In the genomic region with DNA sequence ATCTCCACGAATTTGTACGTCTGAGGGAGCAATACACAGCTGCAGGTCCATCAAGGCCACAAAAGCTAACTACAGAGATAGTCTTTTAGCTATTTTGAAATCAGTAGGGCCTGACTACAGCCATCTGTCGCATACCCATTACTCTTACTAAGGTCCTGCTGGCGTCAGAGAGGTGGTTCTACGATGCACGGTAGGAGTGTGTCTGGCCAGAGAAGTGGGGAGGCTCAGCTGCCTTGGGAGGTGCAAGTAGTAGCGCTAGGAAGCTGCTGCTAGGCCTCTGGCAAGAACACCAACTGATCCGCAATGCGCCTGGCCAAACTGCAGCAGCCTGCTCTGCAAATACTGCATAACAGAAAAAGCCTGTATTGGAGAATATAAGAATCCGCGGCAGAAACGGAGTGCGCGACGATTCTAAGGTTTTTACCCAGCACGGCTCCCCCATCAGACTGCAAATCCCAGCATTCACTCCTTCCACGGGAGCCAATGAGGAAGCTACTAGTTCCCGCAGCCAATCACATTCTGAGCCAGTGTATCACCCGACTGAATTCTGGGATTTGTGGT, we compare ENCODE assay signal across 8 cellular contexts. TPM values are rescaled to one million over a fixed set of nuclear protein-coding genes. Genes with fewer than 3 reads are reported as not detected.
DNase-seq lines count a peak whose midpoint lies in the region; TF ChIP-seq lines count a peak whose summit lies in the region.

No MANE protein-coding gene starts in this region.

- no peaks in the 10 kb centered on the region for H3K9me2 ChIP-seq in GM23248 (ENCODE audit: insufficient read depth)

- H3K4me3 ChIP-seq in GM23248 (peak overlapping the region; percentile 87), osteoblast (ENCODE audit: insufficient read depth, low read length) (peak overlapping the region; percentile 94), thymus (ENCODE audit: low read length) (peak overlapping the region; percentile 85)

- TF ChIP-seq CTCF in glutamatergic neuron (IDR thresholded peaks at IDR 0.05; ENCODE audit: partially characterized antibody, unreplicated experiment) (no peak), osteoblast (IDR thresholded peaks at IDR 0.05; ENCODE audit: extremely low read depth, low read depth, low read length) (no peak)

- H3K4me3 Mint-ChIP-seq in activated naive CD4-positive, alpha-beta T cell treated with anti-CD3 and anti-CD28 coated beads, Interleukin-2, amount 50 U/mL, for 24 hours: peak overlapping the region; percentile 98
- H3K4me3 Mint-ChIP-seq in glutamatergic neuron (ENCODE audit: unreplicated experiment): peak overlapping the region; percentile 96

- H3K36me3 ChIP-seq in ES-I3 (ENCODE audit: insufficient read depth, low read length) (no peaks in the 10 kb centered on the region), GM23248 (ENCODE audit: low read depth) (no peaks in the 10 kb centered on the region), osteoblast (ENCODE audit: insufficient read depth, low read length) (peaks cover 2% of the 10 kb centered on the region), thymus (ENCODE audit: control insufficient read depth, insufficient read depth) (no peaks in the 10 kb centered on the region)

- no peaks in the 10 kb centered on the region for H3K9me3 Mint-ChIP-seq in activated naive CD4-positive, alpha-beta T cell treated with anti-CD3 and anti-CD28 coated beads, Interleukin-2, amount 50 U/mL, for 24 hours
- peaks cover 12% of the 10 kb centered on the region for H3K9me3 Mint-ChIP-seq in glutamatergic neuron (ENCODE audit: unreplicated experiment)

- peaks cover 1% of the 10 kb centered on the region for H3K36me3 Mint-ChIP-seq in activated naive CD4-positive, alpha-beta T cell treated with anti-CD3 and anti-CD28 coated beads, Interleukin-2, amount 50 U/mL, for 24 hours
- H3K36me3 Mint-ChIP-seq in glutamatergic neuron (ENCODE audit: unreplicated experiment): peaks cover 8% of the 10 kb centered on the region

- DNase-seq in GM23248: peak; percentile 99
- peak; percentile 99 for DNase-seq in Kasumi-1 (lab: John Stamatoyannopoulos, UW)
- peak; percentile 99 for DNase-seq in SK-MEL-5 (ENCODE audit: low read depth, low spot score)
- peak; percentile 71 for DNase-seq in glutamatergic neuron
- peak; percentile 94 for DNase-seq in osteoblast (ENCODE audit: insufficient read length, low spot score, missing footprints)

- H3K27ac ChIP-seq in GM23248 (peak overlapping the region; percentile 97), osteoblast (ENCODE audit: low read depth, low read length) (peak overlapping the region; percentile 98), thymus (ENCODE audit: low read depth) (peak overlapping the region; percentile 99)

- H3K4me2 ChIP-seq in GM23248 (ENCODE audit: unreplicated experiment): peak overlapping the region; percentile 98
- H3K4me2 ChIP-seq in osteoblast (ENCODE audit: insufficient read depth, low read length): peak overlapping the region; percentile 87

- H3K4me1 Mint-ChIP-seq in activated naive CD4-positive, alpha-beta T cell treated with anti-CD3 and anti-CD28 coated beads, Interleukin-2, amount 50 U/mL, for 24 hours: peaks cover 39% of the 10 kb centered on the region
- peaks cover 11% of the 10 kb centered on the region for H3K4me1 Mint-ChIP-seq in glutamatergic neuron (ENCODE audit: low read depth, unreplicated experiment)

- H3K27ac Mint-ChIP-seq in activated naive CD4-positive, alpha-beta T cell treated with anti-CD3 and anti-CD28 coated beads, Interleukin-2, amount 50 U/mL, for 24 hours: peak overlapping the region; percentile 100
- H3K27ac Mint-ChIP-seq in glutamatergic neuron (ENCODE audit: unreplicated experiment): peak overlapping the region; percentile 99

- no peaks in the 10 kb centered on the region for H3K27me3 Mint-ChIP-seq in activated naive CD4-positive, alpha-beta T cell treated with anti-CD3 and anti-CD28 coated beads, Interleukin-2, amount 50 U/mL, for 24 hours
- peaks cover 13% of the 10 kb centered on the region for H3K27me3 Mint-ChIP-seq in glutamatergic neuron (ENCODE audit: unreplicated experiment)

- peaks cover 3% of the 10 kb centered on the region; the same call in 1 of the 2 replicates for H3K4me1 ChIP-seq in ES-I3 (ENCODE audit: insufficient read depth, low read length)
- peaks cover 27% of the 10 kb centered on the region for H3K4me1 ChIP-seq in GM23248 (ENCODE audit: insufficient read depth)
- peaks cover 21% of the 10 kb centered on the region for H3K4me1 ChIP-seq in osteoblast (ENCODE audit: insufficient read depth, low read length)
- H3K4me1 ChIP-seq in thymus (ENCODE audit: control insufficient read depth, insufficient read depth, low read length): no peaks in the 10 kb centered on the region

- H2AFZ ChIP-seq in GM23248: peak overlapping the region; percentile 99
- H2AFZ ChIP-seq in osteoblast (ENCODE audit: low read length): peak overlapping the region; percentile 97

- H3K27me3 ChIP-seq in GM23248 (replicated peaks; ENCODE audit: insufficient read depth) (no peaks in the 10 kb centered on the region), osteoblast (ENCODE audit: insufficient read depth, low read length) (no peaks in the 10 kb centered on the region), thymus (ENCODE audit: control insufficient read depth, insufficient read depth) (no peaks in the 10 kb centered on the region)

- WGBS in GM23248 (ENCODE audit: low coverage in 1 of 2, low lambda C conversion rate in 2 of 2, missing lambda C conversion rate in 2 of 2), 2 experiments: 2 to 3% methylated on average over 19 of the region's 19 CpGs
- 6% methylated on average over 19 of the region's 19 CpGs for WGBS in thymus

- peak overlapping the region; percentile 73 for H3K9ac ChIP-seq in ES-I3 (ENCODE audit: low read depth, low read length)
- peak overlapping the region; percentile 98 for H3K9ac ChIP-seq in GM23248

- H3K79me2 ChIP-seq in GM23248 (ENCODE audit: insufficient read depth): peaks cover 38% of the 10 kb centered on the region
- peaks cover 39% of the 10 kb centered on the region for H3K79me2 ChIP-seq in osteoblast (ENCODE audit: insufficient read depth, low read length)

- H3K9me3 ChIP-seq in ES-I3 (ENCODE audit: control insufficient read depth, insufficient read depth, low read length): no peaks in the 10 kb centered on the region
- no peaks in the 10 kb centered on the region for H3K9me3 ChIP-seq in GM23248 (ENCODE audit: low read depth)
- no peaks in the 10 kb centered on the region for H3K9me3 ChIP-seq in osteoblast (ENCODE audit: low read depth, low read length)
- no peaks in the 10 kb centered on the region for H3K9me3 ChIP-seq in thymus (ENCODE audit: control insufficient read depth)

- peaks cover 22% of the 10 kb centered on the region for H3F3A ChIP-seq in GM23248 (ENCODE audit: insufficient read depth)

- H4K20me1 ChIP-seq in GM23248 (ENCODE audit: insufficient read depth): peaks cover 7% of the 10 kb centered on the region
- H4K20me1 ChIP-seq in osteoblast (ENCODE audit: insufficient read depth, low read length): peaks cover 29% of the 10 kb centered on the region

- in situ Hi-C loops in GM23248 (cut with MboI): no loop called here
- in situ Hi-C loops in SK-MEL-5 (cut with HindIII; ENCODE audit: low pct_unique_long_range_greater_than_20kb, low sequenced_read_pairs): no loop called here

RNA-seq across cellular contexts. Expression of a gene that starts 0.7 kb away (rescaled TPM):
- total RNA-seq in GM23248 (2014; rRNA removed; shearing (Covaris generic)): 65.1 and 92.6 TPM in 2 replicates
- 111 and 121 TPM in 2 replicates for polyA plus RNA-seq in GM23248 (2016; fragmentation: Nextera tagmentation; extraction: Ambion mirVana)
- 83.9 and 84.0 TPM in 2 replicates for total RNA-seq in SK-MEL-5 (2014; rRNA removed; shearing (Covaris generic))
- polyA plus RNA-seq in SK-MEL-5 (2015; cell fraction: cytosol; rRNA removed): 31.4 and 43.2 TPM in 2 replicates
- polyA plus RNA-seq in SK-MEL-5 (2015; cell fraction: nucleus; rRNA removed): 67.7 and 83.3 TPM in 2 replicates
- 195 TPM for total RNA-seq in glutamatergic neuron (ENCODE audit: unreplicated experiment)
- 116 and 130 TPM in 2 replicates for total RNA-seq in osteoblast
- 43.3 TPM for polyA plus RNA-seq in thymus

Comparison
In these comparisons a context has a peak if more than half of its experiments do, and no peak if none do; other contexts are left out.
1. Peak in every context shown above with its lines: DNase-seq, H3K4me3 ChIP-seq and H3K27ac ChIP-seq.